8 cellular contexts compared by ENCODE assay signal in genomic region chr12:45235087-45236025, GRCh38. TPM values are rescaled to one million over a fixed set of nuclear protein-coding genes. Genes with fewer than 3 reads are reported as not detected.
A peak's percentile ranks its signal among the peaks of the same experiment; 100 is the strongest.
DNase-seq lines count a peak whose midpoint lies in the region; ATAC-seq and TF ChIP-seq lines count a peak whose summit lies in the region.

No MANE protein-coding gene starts in this region.

- no peaks in the 10 kb centered on the region for H3K36me3 Mint-ChIP-seq in activated T-cell treated with anti-CD3 and anti-CD28 coated beads, Interleukin-2, amount 50 U/mL, for 72 hours (ENCODE audit: insufficient read depth in 2 of 2)

- H3K27ac ChIP-seq in left ventricle myocardium inferior (replicated peaks) (peak overlapping the region; percentile 86), skeletal muscle tissue (ENCODE audit: low read depth, low read length) (peak overlapping the region; percentile 91)

- H3K27me3 Mint-ChIP-seq in activated T-cell treated with anti-CD3 and anti-CD28 coated beads, Interleukin-2, amount 50 U/mL, for 72 hours (ENCODE audit: low read depth) = no peaks in the 10 kb centered on the region

- H3K4me3 ChIP-seq in left ventricle myocardium inferior (no peak overlapping the region), skeletal muscle tissue (ENCODE audit: low read length in 3 of 3) (peak overlapping the region; percentile 1 to 61 (median 18))

- H3K4me1 ChIP-seq in left ventricle myocardium inferior (peaks cover 52% of the 10 kb centered on the region), skeletal muscle tissue (ENCODE audit: control insufficient read depth in 3 of 3, insufficient read depth in 3 of 3, low read length in 3 of 3) (peaks cover 44 to 50% (median 44%) of the 10 kb centered on the region in 3 donors)

- ATAC-seq in HG02610 (IDR thresholded peaks at IDR 0.05; ENCODE audit: unreplicated experiment) = peak; percentile 46
- ATAC-seq in activated T-cell treated with anti-CD3 and anti-CD28 coated beads, Interleukin-2, amount 50 U/mL, for 72 hours (replicated peaks in 1 of 2) = peak; percentile 83 to 87

- peak; percentile 39 for DNase-seq in AG08395 (ENCODE audit: low spot score)
- DNase-seq in activated T-cell treated with anti-CD3 and anti-CD28 coated beads, Interleukin-2, amount 50 U/mL, for 72 hours = peak in 1 of 2 donors; percentile 15
- no peak for DNase-seq in left ventricle myocardium inferior
- no peak for DNase-seq in stimulated activated CD4-positive, alpha-beta T cell treated with anti-CD3 and anti-CD28 coated beads, Interleukin-2, amount 100 ng/mL, for 24 hours
- no peak for DNase-seq in stimulated activated CD8-positive, alpha-beta memory T cell treated with anti-CD3 and anti-CD28 coated beads, Interleukin-4, amount 100 ng/mL, for 48 hours
- DNase-seq in NCI-H2081 (lab: John Stamatoyannopoulos, UW) = no peak

- peak overlapping the region; percentile 90 for H3K27ac Mint-ChIP-seq in activated T-cell treated with anti-CD3 and anti-CD28 coated beads, Interleukin-2, amount 50 U/mL, for 72 hours

- H3K36me3 ChIP-seq in left ventricle myocardium inferior (no peaks in the 10 kb centered on the region), skeletal muscle tissue (ENCODE audit: control insufficient read depth in 3 of 3, insufficient read depth in 3 of 3, low read length in 3 of 3) (no peaks in the 10 kb centered on the region)

- peaks cover 63% of the 10 kb centered on the region for H3K4me1 Mint-ChIP-seq in activated T-cell treated with anti-CD3 and anti-CD28 coated beads, Interleukin-2, amount 50 U/mL, for 72 hours (ENCODE audit: low read depth)

- peak overlapping the region; percentile 57 to 81 for H3K4me3 Mint-ChIP-seq in activated T-cell treated with anti-CD3 and anti-CD28 coated beads, Interleukin-2, amount 50 U/mL, for 72 hours

- no peak for TF ChIP-seq CTCF in left ventricle myocardium inferior (IDR thresholded peaks at IDR 0.05; ENCODE audit: borderline replicate concordance)

- no peaks in the 10 kb centered on the region for H3K27me3 ChIP-seq in left ventricle myocardium inferior (ENCODE audit: low read depth)
- H3K27me3 ChIP-seq in skeletal muscle tissue (ENCODE audit: control insufficient read depth in 3 of 3, insufficient read depth in 3 of 3, low read length in 3 of 3) = no peaks in the 10 kb centered on the region

- peaks cover 1 to 2% of the 10 kb centered on the region in 2 donors for H3K9me3 Mint-ChIP-seq in activated T-cell treated with anti-CD3 and anti-CD28 coated beads, Interleukin-2, amount 50 U/mL, for 72 hours

- intact Hi-C loops in left ventricle myocardium inferior (cut with micrococcal nuclease) = no loop called here

- H3K9me3 ChIP-seq in left ventricle myocardium inferior (replicated peaks) = no peaks in the 10 kb centered on the region
- no peaks in the 10 kb centered on the region for H3K9me3 ChIP-seq in skeletal muscle tissue (ENCODE audit: control insufficient read depth in 3 of 3, low read length in 3 of 3)

- peak overlapping the region; percentile 18 to 81 (median 58) for H3K9ac ChIP-seq in skeletal muscle tissue (ENCODE audit: low read depth in 1 of 3, low read length in 3 of 3)

RNA-seq across cellular contexts. Expression of gene ANO6, which starts 19.5 kb away (rescaled TPM):
- 10 to 100 TPM; 25.3 to 27.0 TPM for total RNA-seq in activated T-cell treated with anti-CD3 and anti-CD28 coated beads, Interleukin-2, amount 50 U/mL, for 72 hours
- 46.2 TPM for total RNA-seq in left ventricle myocardium inferior
- total RNA-seq in skeletal muscle tissue = 50.6 TPM
